3 cellular contexts compared by ENCODE assay signal in the genomic region with DNA sequence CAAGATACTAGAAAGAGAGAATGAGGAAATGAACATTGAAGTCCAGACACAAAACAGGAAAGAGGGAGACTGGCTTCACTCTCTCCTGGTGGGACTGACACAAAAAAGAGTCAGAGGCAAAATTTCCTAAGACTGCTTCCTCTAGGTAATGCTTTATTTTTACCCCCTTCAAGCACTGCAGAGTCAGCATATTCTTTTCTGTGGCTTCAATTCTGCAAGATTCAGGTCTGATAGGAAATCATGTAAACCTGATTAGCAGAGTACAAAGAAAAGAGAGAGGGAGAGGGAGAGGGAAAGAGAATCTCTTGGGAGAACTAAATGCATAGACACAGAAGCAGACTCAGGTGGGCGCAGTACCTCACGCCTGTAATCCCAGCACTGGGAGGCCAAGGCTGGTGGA.
TF ChIP-seq lines count a peak whose summit lies in the region.

No MANE protein-coding gene starts in this region.

TF ChIP-seq in IMR-90, 13 proteins besides CTCF, POLR2A, EP300 and RAD21:
- TF ChIP-seq MAFK (IDR thresholded peaks at IDR 0.05; ENCODE audit: low read depth, low read length) = peak; percentile 46; the same call in 1 of the 2 replicates

TF ChIP-seq in K562, 482 proteins besides CTCF, POLR2A, EP300 and RAD21:
- TF ChIP-seq MAFF (IDR thresholded peaks at IDR 0.05; ENCODE audit: low read length) = peak; percentile 57
- TF ChIP-seq ZNF316 (IDR thresholded peaks at IDR 0.05) = peak; percentile 45; the same call in 1 of the 2 replicates
- TF ChIP-seq C11orf30 (IDR thresholded peaks at IDR 0.05; ENCODE audit: low read depth) = peak; percentile 30; the same call in 1 of the 2 replicates
- TF ChIP-seq MAFK (IDR thresholded peaks at IDR 0.05; ENCODE audit: low read length) = peak; percentile 53; the same call in 1 of the 2 replicates

TF ChIP-seq in HepG2, 621 proteins besides CTCF, POLR2A, EP300 and RAD21:
- TF ChIP-seq MAFK (conservative IDR thresholded peaks at IDR 0.05 in 1 of 2, IDR thresholded peaks at IDR 0.05 in 1 of 2; ENCODE audit: low read length in 2 of 2) (peak in 1 of 2 experiments; percentile 56; a peak in 3 of 4 replicates), MAFF (IDR thresholded peaks at IDR 0.05; ENCODE audit: low read depth, low read length) (0 out of 2 replicates have a peak, but pooled peaks have one; percentile 9)
